ENCODE assay signal across 8 cellular contexts in the genomic region with DNA sequence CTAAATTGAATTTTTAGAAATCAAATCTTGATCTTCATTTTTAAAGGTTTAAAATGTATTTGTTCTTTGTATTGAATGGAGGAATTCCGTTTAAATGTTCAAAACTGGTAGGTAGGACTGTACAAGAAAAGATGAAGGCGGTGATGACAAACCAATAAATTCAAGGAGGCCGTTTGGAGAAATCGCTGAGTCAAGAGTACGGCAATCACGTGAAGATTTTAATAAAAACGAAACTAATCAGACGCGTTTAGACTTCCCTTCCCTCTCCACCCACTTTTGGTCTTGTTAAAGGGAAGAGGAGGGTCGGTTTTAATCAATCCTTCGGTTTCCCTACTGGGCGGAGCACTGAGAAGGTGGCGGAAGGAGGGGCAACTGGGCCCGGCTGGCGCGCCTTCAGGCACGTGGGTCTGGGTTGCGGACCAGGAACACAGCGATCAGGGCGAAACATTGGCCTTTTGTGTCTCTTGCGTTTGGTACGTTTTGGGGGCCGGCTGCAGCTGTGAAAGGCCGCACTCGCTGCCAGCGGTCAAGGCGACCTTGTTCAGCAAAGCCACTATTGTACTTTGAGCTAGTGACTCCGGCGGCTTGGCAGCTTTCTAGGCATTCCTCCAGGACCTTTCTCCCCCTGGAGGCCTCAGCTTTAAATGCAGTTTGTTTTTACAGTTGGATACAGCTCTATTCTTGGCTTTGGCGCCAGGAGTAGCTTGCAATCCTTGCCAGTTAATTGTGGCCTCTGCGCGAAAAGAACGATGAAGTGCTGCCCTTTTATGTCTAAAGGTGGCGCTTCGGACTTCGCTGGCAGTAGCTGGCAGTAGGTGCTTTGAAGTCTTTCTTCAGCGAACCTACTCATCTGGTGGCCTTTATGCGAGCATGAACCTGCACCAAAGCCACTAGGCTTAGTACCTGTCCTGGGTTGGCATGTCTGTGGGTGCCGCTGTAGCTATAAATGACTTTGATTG. TPM values are rescaled to one million over a fixed set of nuclear protein-coding genes. Genes with fewer than 3 reads are reported as not detected.
DNase-seq lines count a peak whose midpoint lies in the region; ATAC-seq and TF ChIP-seq lines count a peak whose summit lies in the region.

No MANE protein-coding gene starts in this region.

- H3K4me1 Mint-ChIP-seq in immature natural killer cell, result peaks cover 31 to 32% of the 10 kb centered on the region in 2 donors

- no peaks in the 10 kb centered on the region for H4K20me1 ChIP-seq in smooth muscle cell (ENCODE audit: low read depth)

- H3K79me2 ChIP-seq in ACC112 (ENCODE audit: control insufficient read depth, insufficient read depth, low read length, unreplicated experiment) (no peaks in the 10 kb centered on the region), smooth muscle cell (ENCODE audit: low read depth) (no peaks in the 10 kb centered on the region)

- H3K9me3 Mint-ChIP-seq in immature natural killer cell, result no peaks in the 10 kb centered on the region

- peak overlapping the region; percentile 75 for H3K4me2 ChIP-seq in smooth muscle cell

- H3K36me3 ChIP-seq in ACC112 (ENCODE audit: insufficient read depth, low read length), result no peaks in the 10 kb centered on the region
- no peaks in the 10 kb centered on the region for H3K36me3 ChIP-seq in smooth muscle cell (ENCODE audit: low read depth)

- DNase-seq in NCI-H2107 treated with DMSO at 0.1 percent for 48 hours (lab: John Stamatoyannopoulos, UW; ENCODE audit: unreplicated experiment), result peak; percentile 82
- DNase-seq in central memory CD4-positive, alpha-beta T cell, result peak; percentile 56
- peak; percentile 49 to 58 (median 55) for DNase-seq in immature natural killer cell
- DNase-seq in smooth muscle cell (lab: John Stamatoyannopoulos, UW; ENCODE audit: unreplicated experiment), result peak; percentile 36

- peak overlapping the region; percentile 27 for H3K9ac ChIP-seq in smooth muscle cell (ENCODE audit: low read depth)

- H2AFZ ChIP-seq in ACC112 (ENCODE audit: low read length, unreplicated experiment), result peak overlapping the region; percentile 83
- H2AFZ ChIP-seq in smooth muscle cell (ENCODE audit: low read depth), result peak overlapping the region; percentile 95

- 53% methylated on average over 39 of the region's 39 CpGs for WGBS in smooth muscle cell (ENCODE audit: low lambda C conversion rate)

- H3F3A ChIP-seq in smooth muscle cell (ENCODE audit: low read depth), result no peaks in the 10 kb centered on the region

- TF ChIP-seq CTCF in VCaP (conservative IDR thresholded peaks at IDR 0.05), result peak; percentile 57
- peak; percentile 45 for TF ChIP-seq CTCF in smooth muscle cell (IDR thresholded peaks at IDR 0.05; ENCODE audit: borderline replicate concordance, insufficient read depth, poor library complexity, severe bottlenecking)

- H3K27ac ChIP-seq in ACC112 (ENCODE audit: low read depth, low read length) (peak overlapping the region; percentile 92), VCaP (peak overlapping the region; percentile 66), smooth muscle cell (ENCODE audit: low read depth) (no peak overlapping the region)

- peak overlapping the region; percentile 84 to 92 (median 90) for H3K4me3 Mint-ChIP-seq in immature natural killer cell

- ATAC-seq in GM18520 (IDR thresholded peaks at IDR 0.05; ENCODE audit: unreplicated experiment), result peak; percentile 67
- peak; percentile 59 for ATAC-seq in HG03060 (IDR thresholded peaks at IDR 0.05; ENCODE audit: low read depth, unreplicated experiment)

- H3K9me3 ChIP-seq in smooth muscle cell (replicated peaks; ENCODE audit: low read depth), result no peaks in the 10 kb centered on the region

- H3K27me3 ChIP-seq in ACC112 (ENCODE audit: insufficient read depth, low read length) (no peaks in the 10 kb centered on the region), smooth muscle cell (ENCODE audit: low read depth) (no peaks in the 10 kb centered on the region)

- H3K4me3 ChIP-seq in ACC112 (ENCODE audit: low read depth, low read length) (peak overlapping the region; percentile 76), smooth muscle cell (peak overlapping the region; percentile 53)

- H3K36me3 Mint-ChIP-seq in immature natural killer cell, result no peaks in the 10 kb centered on the region

- H3K4me1 ChIP-seq in ACC112 (ENCODE audit: control insufficient read depth, insufficient read depth, low read length, unreplicated experiment) (peaks cover 4% of the 10 kb centered on the region), smooth muscle cell (ENCODE audit: low read depth) (no peaks in the 10 kb centered on the region)

- H3K27me3 Mint-ChIP-seq in immature natural killer cell (ENCODE audit: low read depth in 3 of 3), result peaks cover 4 to 14% (median 4%) of the 10 kb centered on the region in 3 donors

- H3K27ac Mint-ChIP-seq in immature natural killer cell, result peak overlapping the region; percentile 89 to 93 (median 91)

RNA-seq across cellular contexts. Expression of a gene that starts 16.7 kb away (rescaled TPM):
- polyA plus RNA-seq in immature natural killer cell (100 to 1,000 TPM; 102 to 191 (median 113) TPM), smooth muscle cell (120 and 134 TPM in 2 replicates)
- total RNA-seq in smooth muscle cell, result 163 and 189 TPM in 2 replicates
